ENCODE assay signal across 9 cellular contexts in the genomic region with DNA sequence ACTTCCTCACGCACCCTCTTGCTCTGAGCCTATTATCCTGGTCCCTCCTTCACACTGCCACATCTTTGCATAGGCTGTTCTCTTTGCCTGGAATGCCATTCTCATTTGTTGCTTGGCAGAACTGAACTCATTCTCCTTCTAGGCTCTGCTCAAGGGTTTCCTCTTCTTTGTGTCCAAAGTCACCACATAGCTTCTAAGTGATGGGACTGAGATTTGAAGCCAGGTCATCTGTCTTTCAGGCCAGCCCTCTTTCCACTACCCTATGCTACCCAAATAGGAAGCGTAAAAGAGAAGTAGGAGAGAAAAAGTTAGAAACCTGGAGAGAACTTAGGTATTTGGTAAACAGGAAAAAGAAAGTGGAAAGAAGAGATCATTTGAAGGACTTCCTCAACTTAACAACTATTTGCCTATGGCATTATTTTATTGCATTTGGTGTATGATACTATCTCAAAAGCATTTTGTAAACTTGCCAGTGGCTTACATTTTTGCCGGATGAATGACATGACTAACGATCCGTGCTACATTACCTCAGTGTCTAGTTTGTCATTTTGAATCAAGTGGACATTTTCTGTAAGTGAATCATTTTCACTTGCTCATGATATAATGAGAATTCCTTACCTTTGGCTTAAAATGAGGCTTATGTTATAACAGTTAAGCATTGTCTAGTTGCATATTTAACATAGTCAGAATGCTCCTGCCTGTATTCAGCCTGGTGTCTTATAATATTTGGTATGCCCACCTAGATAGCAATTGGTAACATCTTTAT. TPM values are rescaled to one million over a fixed set of nuclear protein-coding genes. Genes with fewer than 3 reads are reported as not detected.
DNase-seq lines count a peak whose midpoint lies in the region; ATAC-seq lines count a peak whose summit lies in the region.
"Had no signal": no experiment of that assay in that cellular context is flagged by ENCODE, and none has a peak within 500 bp of the region (broad histone marks: within the 10 kb centered on the region; RNA-seq: fewer than 3 reads in every experiment).

No MANE protein-coding gene starts in this region.

- peak overlapping the region in 1 of 3 donors; percentile 34 for H3K9ac ChIP-seq in skeletal muscle tissue (ENCODE audit: low read depth in 1 of 3, low read length in 3 of 3)

- peak; percentile 27 for DNase-seq in NCI-H2196 (lab: John Stamatoyannopoulos, UW; ENCODE audit: unreplicated experiment)
- no peak for DNase-seq in NCI-H2196 treated with DMSO at 0.1 percent for 48 hours (lab: John Stamatoyannopoulos, UW; ENCODE audit: unreplicated experiment)
- DNase-seq in SJSA1 (ENCODE audit: low read depth in 1 of 2, low spot score in 2 of 2) = peak; percentile 78 to 97
- peak; percentile 87 for DNase-seq in fibroblast of gingiva (ENCODE audit: low read depth)
- no peak for DNase-seq in HuH-7 (ENCODE audit: low spot score)
- no peak for DNase-seq in iPS-NIHi11 (ENCODE audit: low spot score)
- DNase-seq: NCI-H1092 had no signal

- H3K9me3 ChIP-seq in SJSA1 (replicated peaks) (no peaks in the 10 kb centered on the region), skeletal muscle tissue (ENCODE audit: control insufficient read depth in 3 of 3, low read length in 3 of 3) (no peaks in the 10 kb centered on the region)

- H3K27ac ChIP-seq in SJSA1 = peak overlapping the region; percentile 96
- H3K27ac ChIP-seq in skeletal muscle tissue (ENCODE audit: low read depth, low read length) = peak overlapping the region; percentile 64

- H3K4me3 ChIP-seq in SJSA1 (no peak overlapping the region), skeletal muscle tissue (ENCODE audit: low read length in 3 of 3) (no peak overlapping the region)

- H3K4me1 ChIP-seq in SJSA1 (replicated peaks) (peaks cover 94% of the 10 kb centered on the region), skeletal muscle tissue (ENCODE audit: control insufficient read depth in 3 of 3, insufficient read depth in 3 of 3, low read length in 3 of 3) (peaks cover 23 to 27% (median 25%) of the 10 kb centered on the region in 3 donors)

- H3K27me3 ChIP-seq in SJSA1 (replicated peaks) = no peaks in the 10 kb centered on the region
- no peaks in the 10 kb centered on the region for H3K27me3 ChIP-seq in skeletal muscle tissue (ENCODE audit: control insufficient read depth in 3 of 3, insufficient read depth in 3 of 3, low read length in 3 of 3)

- H3K36me3 ChIP-seq in SJSA1 = no peaks in the 10 kb centered on the region; the same call in none of the 2 replicates
- H3K36me3 ChIP-seq in skeletal muscle tissue (ENCODE audit: control insufficient read depth in 3 of 3, insufficient read depth in 3 of 3, low read length in 3 of 3) = no peaks in the 10 kb centered on the region

- ATAC-seq in HG03571 (IDR thresholded peaks at IDR 0.05; ENCODE audit: unreplicated experiment) = no peak

RNA-seq across cellular contexts. Expression of gene NF2, which starts 18.5 kb away (rescaled TPM):
- 105 and 151 TPM in 2 replicates for total RNA-seq in SJSA1 (2014; rRNA removed; shearing (Covaris generic))
- total RNA-seq in skeletal muscle tissue = 29.2 TPM

RNA-seq across cellular contexts. Expression of gene NIPSNAP1, which starts 41.0 kb away (rescaled TPM):
- total RNA-seq in SJSA1 (2014; rRNA removed; shearing (Covaris generic)) = 29.4 and 34.5 TPM in 2 replicates
- total RNA-seq in skeletal muscle tissue = 22.4 TPM

Comparison
In these comparisons a context has a peak if more than half of its experiments do, and no peak if none do; other contexts are left out.
1. DNase-seq: peak in NCI-H2196 (single experiment), SJSA1 (2 of 2) and fibroblast of gingiva (single experiment); none in NCI-H2196 treated with DMSO at 0.1 percent for 48 hours (single experiment), HuH-7 (single experiment) and iPS-NIHi11 (single experiment).